Comparison of ENCODE assay signal across 14 cellular contexts in the genomic region with DNA sequence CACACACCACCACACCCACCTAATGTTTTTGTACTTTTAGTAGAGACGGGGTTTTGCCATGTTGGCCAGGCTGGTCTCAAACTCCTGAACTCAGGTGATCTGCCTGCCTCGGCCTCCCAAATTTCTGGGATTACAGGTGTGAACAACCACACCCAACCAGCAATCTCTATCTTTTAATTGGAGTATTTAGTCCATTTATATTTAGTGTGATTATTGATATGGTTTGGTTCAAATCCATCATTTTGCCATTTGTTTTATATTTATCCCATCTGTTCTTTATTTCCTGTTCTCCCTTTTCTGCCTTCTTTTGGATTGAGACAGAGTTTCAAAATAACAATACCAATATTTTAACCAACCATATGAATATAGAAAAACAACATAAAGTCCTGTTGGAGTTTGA. TPM values are rescaled to one million over a fixed set of nuclear protein-coding genes. Genes with fewer than 3 reads are reported as not detected.
DNase-seq lines count a peak whose midpoint lies in the region; ATAC-seq and TF ChIP-seq lines count a peak whose summit lies in the region.
"Had no signal": no experiment of that assay in that cellular context is flagged by ENCODE, and none has a peak within 500 bp of the region (broad histone marks: within the 10 kb centered on the region; RNA-seq: fewer than 3 reads in every experiment).

No MANE protein-coding gene starts in this region.

- ATAC-seq in HG02588 (IDR thresholded peaks at IDR 0.05; ENCODE audit: unreplicated experiment): no peak
- ATAC-seq in stimulated activated naive CD8-positive, alpha-beta T cell treated with anti-CD3 and anti-CD28 coated beads, Interleukin-15, Interleukin-2, amounts not matched to agents 100 U/mL and 50 U/mL, for 24 hours: no peak

- CTCF ChIA-PET in HEK293 (lab: Yijun Ruan, JAX): interaction anchor here (0.7 kb wide), 1 partner anchor 9 kb away, joined by 3 read pairs; no protein-coding TSS in a partner anchor

- no peak overlapping the region for H3K9ac ChIP-seq in adipocyte (ENCODE audit: low read length)

- H3K36me3 Mint-ChIP-seq in endothelial cell (ENCODE audit: low read depth, unreplicated experiment) (peaks cover 49% of the 10 kb centered on the region), type B pancreatic cell (peaks cover 59% of the 10 kb centered on the region)

- DNase-seq in adipocyte (ENCODE audit: low read depth): no peak
- no peak for DNase-seq in endothelial cell (ENCODE audit: low spot score)
- DNase-seq in type B pancreatic cell (ENCODE audit: extremely low spot score, unreplicated experiment): no peak
- DNase-seq in stimulated activated naive CD8-positive, alpha-beta T cell treated with anti-CD3 and anti-CD28 coated beads, Interleukin-15, Interleukin-2, amounts not matched to agents 100 U/mL and 50 U/mL, for 24 hours: no peak
- DNase-seq: C1 segment of cervical spinal cord; Calu3; CD4-positive, alpha-beta memory T cell; COR-L47; DMS53; DMS79 treated with DMSO at 0.1 percent for 48 hours; GOT3 had no signal

- H3K27me3 ChIP-seq in adipocyte (replicated peaks; ENCODE audit: control insufficient read depth, insufficient read depth, low read length): no peaks in the 10 kb centered on the region

- H3K4me3 ChIP-seq in HEK293 (ENCODE audit: low read depth, low read length): no peak overlapping the region
- H3K4me3 ChIP-seq in adipocyte (ENCODE audit: low read length): peak overlapping the region; percentile 50
- H3K4me3 ChIP-seq: HAP-1 had no signal

- H3K9me3 ChIP-seq in HEK293 (ENCODE audit: control insufficient read depth, insufficient read depth, low read depth, low read length) (peaks cover 23% of the 10 kb centered on the region), adipocyte (ENCODE audit: control insufficient read depth, low read length) (peaks cover 47% of the 10 kb centered on the region)

- peak overlapping the region; percentile 70 for H3K4me3 Mint-ChIP-seq in endothelial cell (ENCODE audit: unreplicated experiment)
- peak overlapping the region; percentile 26 for H3K4me3 Mint-ChIP-seq in type B pancreatic cell

- H3K36me3 ChIP-seq in HEK293 (ENCODE audit: control insufficient read depth in 2 of 2, insufficient read depth in 1 of 2, low read length in 2 of 2) (peaks cover 28 to 60% of the 10 kb centered on the region in 2 experiments), adipocyte (ENCODE audit: control insufficient read depth, insufficient read depth, low read length, severe bottlenecking) (peaks cover 7% of the 10 kb centered on the region)

- H3K4me1 Mint-ChIP-seq in endothelial cell (ENCODE audit: unreplicated experiment) (peaks cover 16% of the 10 kb centered on the region), type B pancreatic cell (ENCODE audit: unreplicated experiment) (peaks cover 3% of the 10 kb centered on the region)

- peaks cover 4% of the 10 kb centered on the region; the same call in 1 of the 2 replicates for H3K4me1 ChIP-seq in HEK293 (ENCODE audit: control insufficient read depth, insufficient read depth, low read length)
- H3K4me1 ChIP-seq in adipocyte (ENCODE audit: control insufficient read depth, insufficient read depth, low read length): peaks cover 12% of the 10 kb centered on the region

- POLR2A ChIA-PET in HEK293 (lab: Yijun Ruan, JAX): no interaction called here

- TF ChIP-seq CTCF in HEK293 (tag by site-specific recombination; IDR thresholded peaks at IDR 0.05) (no peak), endothelial cell (IDR thresholded peaks at IDR 0.05; ENCODE audit: unreplicated experiment) (no peak), type B pancreatic cell (conservative IDR thresholded peaks at IDR 0.05) (no peak)

- no peak overlapping the region for H3K27ac ChIP-seq in HEK293 (ENCODE audit: extremely low read depth, low read depth, low read length)

- H3K9me3 Mint-ChIP-seq in endothelial cell (ENCODE audit: unreplicated experiment): peaks cover 27% of the 10 kb centered on the region
- H3K9me3 Mint-ChIP-seq in type B pancreatic cell: peaks cover 8% of the 10 kb centered on the region

- H3K27ac Mint-ChIP-seq in endothelial cell (ENCODE audit: unreplicated experiment) (no peak overlapping the region), type B pancreatic cell (no peak overlapping the region)
- H3K27ac Mint-ChIP-seq: CD4-positive, alpha-beta memory T cell had no signal

- H3K27me3 Mint-ChIP-seq in endothelial cell (ENCODE audit: unreplicated experiment) (peaks cover 11% of the 10 kb centered on the region), type B pancreatic cell (no peaks in the 10 kb centered on the region)
- H3K27me3 Mint-ChIP-seq: CD4-positive, alpha-beta memory T cell had no signal

TF ChIP-seq in HEK293, 187 proteins besides CTCF, POLR2A, EP300 and RAD21 (continues in another document):
- TF ChIP-seq SP7 (tag by site-specific recombination; IDR thresholded peaks at IDR 0.05) (no peak), ZNF791 (tag by site-specific recombination; IDR thresholded peaks at IDR 0.05) (no peak), ZNF391 (tag by site-specific recombination; IDR thresholded peaks at IDR 0.05; ENCODE audit: borderline replicate concordance, low read depth) (no peak), SETDB1 (IDR thresholded peaks at IDR 0.05; ENCODE audit: insufficient read length, low read length) (peak; percentile 79), ZNF658 (tag by site-specific recombination; IDR thresholded peaks at IDR 0.05) (no peak), ZNF350 (tag by site-specific recombination; IDR thresholded peaks at IDR 0.05) (no peak), IKZF3 (tag by site-specific recombination; IDR thresholded peaks at IDR 0.05) (no peak), ZNF114 (tag by site-specific recombination; IDR thresholded peaks at IDR 0.05) (no peak), ZNF629 (tag by site-specific recombination; IDR thresholded peaks at IDR 0.05) (no peak), ZNF169 (tag by site-specific recombination; IDR thresholded peaks at IDR 0.05) (no peak), ZSCAN16 (tag by site-specific recombination; IDR thresholded peaks at IDR 0.05) (no peak), KLF9 (tag by site-specific recombination; IDR thresholded peaks at IDR 0.05; ENCODE audit: low read depth) (peak; percentile 40; the same call in 1 of the 2 replicates), KLF7 (tag by site-specific recombination; IDR thresholded peaks at IDR 0.05; ENCODE audit: borderline replicate concordance) (0 out of 2 replicates have a peak, but pooled peaks have one; percentile 43), ZNF302 (tag by site-specific recombination; IDR thresholded peaks at IDR 0.05; ENCODE audit: low read depth) (no peak), ZNF610 (tag by site-specific recombination; IDR thresholded peaks at IDR 0.05; ENCODE audit: borderline replicate concordance) (peak; percentile 56; the same call in 1 of the 2 replicates), WT1 (tag by site-specific recombination; IDR thresholded peaks at IDR 0.05) (no peak), ZNF23 (tag by site-specific recombination; IDR thresholded peaks at IDR 0.05; ENCODE audit: borderline replicate concordance) (no peak), ZNF747 (tag by site-specific recombination; IDR thresholded peaks at IDR 0.05) (no peak), ZNF510 (tag by site-specific recombination; IDR thresholded peaks at IDR 0.05; ENCODE audit: insufficient replicate concordance) (no peak), SCRT2 (tag by site-specific recombination; IDR thresholded peaks at IDR 0.05) (no peak)
- TF ChIP-seq, protein P1, sequence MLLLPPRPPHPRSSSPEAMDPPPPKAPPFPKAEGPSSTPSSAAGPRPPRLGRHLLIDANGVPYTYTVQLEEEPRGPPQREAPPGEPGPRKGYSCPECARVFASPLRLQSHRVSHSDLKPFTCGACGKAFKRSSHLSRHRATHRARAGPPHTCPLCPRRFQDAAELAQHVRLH (tag by site-specific recombination; IDR thresholded peaks at IDR 0.05): peak; percentile 42; the same call in 1 of the 2 replicates
- TF ChIP-seq, protein P2, sequence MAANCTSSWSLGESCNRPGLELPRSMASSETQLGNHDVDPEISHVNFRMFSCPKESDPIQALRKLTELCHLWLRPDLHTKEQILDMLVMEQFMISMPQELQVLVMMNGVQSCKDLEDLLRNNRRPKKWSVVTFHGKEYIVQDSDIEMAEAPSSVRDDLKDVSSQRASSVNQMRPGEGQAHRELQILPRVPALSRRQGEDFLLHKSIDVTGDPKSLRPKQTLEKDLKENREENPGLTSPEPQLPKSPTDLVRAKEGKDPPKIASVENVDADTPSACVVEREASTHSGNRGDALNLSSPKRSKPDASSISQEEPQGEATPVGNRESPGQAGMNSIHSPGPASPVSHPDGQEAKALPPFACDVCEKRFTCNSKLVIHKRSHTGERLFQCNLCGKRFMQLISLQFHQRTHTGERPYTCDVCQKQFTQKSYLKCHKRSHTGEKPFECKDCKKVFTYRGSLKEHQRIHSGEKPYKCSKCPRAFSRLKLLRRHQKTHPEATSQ (tag by site-specific recombination; IDR thresholded peaks at IDR 0.05): no peak
- TF ChIP-seq, protein P3, sequence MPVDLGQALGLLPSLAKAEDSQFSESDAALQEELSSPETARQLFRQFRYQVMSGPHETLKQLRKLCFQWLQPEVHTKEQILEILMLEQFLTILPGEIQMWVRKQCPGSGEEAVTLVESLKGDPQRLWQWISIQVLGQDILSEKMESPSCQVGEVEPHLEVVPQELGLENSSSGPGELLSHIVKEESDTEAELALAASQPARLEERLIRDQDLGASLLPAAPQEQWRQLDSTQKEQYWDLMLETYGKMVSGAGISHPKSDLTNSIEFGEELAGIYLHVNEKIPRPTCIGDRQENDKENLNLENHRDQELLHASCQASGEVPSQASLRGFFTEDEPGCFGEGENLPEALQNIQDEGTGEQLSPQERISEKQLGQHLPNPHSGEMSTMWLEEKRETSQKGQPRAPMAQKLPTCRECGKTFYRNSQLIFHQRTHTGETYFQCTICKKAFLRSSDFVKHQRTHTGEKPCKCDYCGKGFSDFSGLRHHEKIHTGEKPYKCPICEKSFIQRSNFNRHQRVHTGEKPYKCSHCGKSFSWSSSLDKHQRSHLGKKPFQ (tag by site-specific recombination; IDR thresholded peaks at IDR 0.05): peak; percentile 79
- TF ChIP-seq, protein P4, sequence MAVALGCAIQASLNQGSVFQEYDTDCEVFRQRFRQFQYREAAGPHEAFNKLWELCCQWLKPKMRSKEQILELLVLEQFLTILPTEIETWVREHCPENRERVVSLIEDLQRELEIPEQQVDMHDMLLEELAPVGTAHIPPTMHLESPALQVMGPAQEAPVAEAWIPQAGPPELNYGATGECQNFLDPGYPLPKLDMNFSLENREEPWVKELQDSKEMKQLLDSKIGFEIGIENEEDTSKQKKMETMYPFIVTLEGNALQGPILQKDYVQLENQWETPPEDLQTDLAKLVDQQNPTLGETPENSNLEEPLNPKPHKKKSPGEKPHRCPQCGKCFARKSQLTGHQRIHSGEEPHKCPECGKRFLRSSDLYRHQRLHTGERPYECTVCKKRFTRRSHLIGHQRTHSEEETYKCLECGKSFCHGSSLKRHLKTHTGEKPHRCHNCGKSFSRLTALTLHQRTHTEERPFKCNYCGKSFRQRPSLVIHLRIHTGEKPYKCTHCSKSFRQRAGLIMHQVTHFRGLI (tag by site-specific recombination; IDR thresholded peaks at IDR 0.05): no peak

RNA-seq across cellular contexts. Expression of a gene that starts 4.1 kb away (rescaled TPM):
- total RNA-seq in endothelial cell (ENCODE audit: unreplicated experiment) (13.1 TPM), type B pancreatic cell (ENCODE audit: low replicate concordance) (13.3 and 17.3 TPM in 2 replicates)
